Comparison of ENCODE assay signal across 10 cellular contexts in genomic region chr6:44249082-44249748, GRCh38. TPM values are rescaled to one million over a fixed set of nuclear protein-coding genes. Genes with fewer than 3 reads are reported as not detected.
DNase-seq lines count a peak whose midpoint lies in the region; ATAC-seq and TF ChIP-seq lines count a peak whose summit lies in the region.
"Had no signal": no experiment of that assay in that cellular context is flagged by ENCODE, and none has a peak within 500 bp of the region (broad histone marks: within the 10 kb centered on the region; RNA-seq: fewer than 3 reads in every experiment).

No MANE protein-coding gene starts in this region.

- H3K36me3 Mint-ChIP-seq in progenitor cell of endocrine pancreas (ENCODE audit: insufficient read depth), result peaks cover 49% of the 10 kb centered on the region

- POLR2A ChIA-PET in RWPE1 (lab: Yijun Ruan, JAX; ENCODE audit: low non-redundant PET), result no interaction called here

- CTCF ChIA-PET in RWPE1 (lab: Yijun Ruan, JAX), result interaction anchor here (1.0 kb wide), 1 partner anchor 8 kb away, joined by 3 read pairs; the partner anchor contains the start of gene SLC35B2

- ATAC-seq in GM18873 (IDR thresholded peaks at IDR 0.05; ENCODE audit: low FRiP score, unreplicated experiment) (no peak), GM21786 (IDR thresholded peaks at IDR 0.05; ENCODE audit: unreplicated experiment) (no peak)

- peak overlapping the region; percentile 92 for H3K4me3 ChIP-seq in GM12864 (ENCODE audit: low read depth, low read length)
- peak overlapping the region; percentile 100 for H3K4me3 ChIP-seq in epithelial cell of esophagus (ENCODE audit: low read length)
- H3K4me3 ChIP-seq: ovary had no signal

- TF ChIP-seq CTCF in GM12864 (IDR thresholded peaks at IDR 0.05; ENCODE audit: low read depth, low read length, missing control alignments), result no peak
- TF ChIP-seq CTCF in RWPE1 (conservative IDR thresholded peaks at IDR 0.05; ENCODE audit: low read depth), result no peak
- TF ChIP-seq CTCF in epithelial cell of esophagus (IDR thresholded peaks at IDR 0.05; ENCODE audit: insufficient read depth, low read depth, low read length, missing control alignments), result no peak
- TF ChIP-seq CTCF in progenitor cell of endocrine pancreas (IDR thresholded peaks at IDR 0.05; ENCODE audit: unreplicated experiment), result no peak

- H3K27ac ChIP-seq in RWPE1, result peak overlapping the region; percentile 64

- no peak for DNase-seq in GM12864 (ENCODE audit: low read depth)
- DNase-seq in RWPE1 (ENCODE audit: low spot score), result no peak
- DNase-seq in epithelial cell of esophagus (ENCODE audit: low read depth), result no peak
- no peak for DNase-seq in progenitor cell of endocrine pancreas (ENCODE audit: low spot score, unreplicated experiment)
- DNase-seq in NCI-H146 (lab: John Stamatoyannopoulos, UW), result no peak
- no peak for DNase-seq in iPS-NIHi7 (ENCODE audit: extremely low spot score)
- DNase-seq: NCI-H1092 treated with DMSO at 0.1 percent for 48 hours had no signal

- H3K9me3 Mint-ChIP-seq in progenitor cell of endocrine pancreas (ENCODE audit: low read depth), result no peaks in the 10 kb centered on the region

- H3K4me3 Mint-ChIP-seq in progenitor cell of endocrine pancreas (ENCODE audit: low read depth), result peak overlapping the region; percentile 100

- peaks cover 28% of the 10 kb centered on the region for H3K4me1 Mint-ChIP-seq in progenitor cell of endocrine pancreas (ENCODE audit: low read depth)

- no peaks in the 10 kb centered on the region for H3K27me3 Mint-ChIP-seq in progenitor cell of endocrine pancreas

- peak overlapping the region; percentile 100 for H3K27ac Mint-ChIP-seq in progenitor cell of endocrine pancreas

RNA-seq across cellular contexts. Expression of gene HSP90AB1, which starts 2.3 kb away (rescaled TPM):
- total RNA-seq in progenitor cell of endocrine pancreas, result 1,214 and 1,216 TPM in 2 replicates

RNA-seq across cellular contexts. Expression of gene SLC35B2, which starts 8.1 kb away (rescaled TPM):
- total RNA-seq in progenitor cell of endocrine pancreas, result 45.9 and 50.3 TPM in 2 replicates

RNA-seq across cellular contexts. Expression of gene NFKBIE, which starts 16.1 kb away (rescaled TPM):
- total RNA-seq in progenitor cell of endocrine pancreas, result 7.1 TPM in 2 replicates

RNA-seq across cellular contexts. Expression of gene TMEM151B, which starts 21.0 kb away (rescaled TPM):
- 3.5 and 4.7 TPM in 2 replicates for total RNA-seq in progenitor cell of endocrine pancreas

RNA-seq across cellular contexts. Expression of gene SLC29A1, which starts 25.8 kb away (rescaled TPM):
- total RNA-seq in progenitor cell of endocrine pancreas, result 24.1 and 26.2 TPM in 2 replicates
